9 cellular contexts compared by ENCODE assay signal in genomic region chr7:44065431-44066110, GRCh38. TPM values are rescaled to one million over a fixed set of nuclear protein-coding genes. Genes with fewer than 3 reads are reported as not detected.
DNase-seq lines count a peak whose midpoint lies in the region; ATAC-seq, FAIRE-seq and TF ChIP-seq lines count a peak whose summit lies in the region.
"Had no signal": no experiment of that assay in that cellular context is flagged by ENCODE, and none has a peak within 500 bp of the region (broad histone marks: within the 10 kb centered on the region; RNA-seq: fewer than 3 reads in every experiment).

Gene PGAM2, minus strand, starts transcription at chr7:44065567. Its CDS starts 38 bp downstream, at chr7:44065529.

- H3K9me3 ChIP-seq in KOPT-K1 (ENCODE audit: insufficient read depth, low read length, poor library complexity, severe bottlenecking) (no peaks in the 10 kb centered on the region), adrenal gland (replicated peaks in 1 of 3) (no peaks in the 10 kb centered on the region), HepG2 (ENCODE audit: low read length) (no peaks in the 10 kb centered on the region)

- POLR2A ChIA-PET in HepG2 (lab: Yijun Ruan, JAX), result interaction anchor here (1.2 kb wide), 1 partner anchor 21 kb away, joined by 3 read pairs; the partner anchor contains the start of gene DBNL

- in situ Hi-C loops in HepG2 (cut with HindIII; ENCODE audit: extremely low pct_ligation_motif_present, low pct_unique_long_range_greater_than_20kb), result no loop called here

- H3K4me3 ChIP-seq in adrenal gland, result peak within 1 kb of the TSS in 1 of 4 donors; percentile 2
- H3K4me3 ChIP-seq in HepG2 (replicated peaks in 1 of 3; ENCODE audit: insufficient read depth in 1 of 3, low read depth in 2 of 3, low read length in 3 of 3), result no peak within 1 kb of the TSS

- H3K27ac ChIP-seq in KOPT-K1 (ENCODE audit: low read depth, low read length, poor library complexity, severe bottlenecking) (peak within 1 kb of the TSS; percentile 62), adrenal gland (peak within 1 kb of the TSS in 1 of 5 donors; percentile 1), HepG2 (ENCODE audit: extremely low read length, insufficient read depth, low read length) (no peak within 1 kb of the TSS)

- 22 to 39% (median 31%) methylated on average over 9 to 14 of the region's 14 CpGs for WGBS in adrenal gland, 4 donors
- WGBS in HepG2 (ENCODE audit: low lambda C conversion rate), result 70% methylated on average over 7 of the region's 14 CpGs

- TF ChIP-seq EP300 in HepG2 (IDR thresholded peaks at IDR 0.05; ENCODE audit: low read depth in 2 of 2, low read length in 2 of 2), result no peak
- no peak for TF ChIP-seq EP300 in HepG2 (CRISPR knock-in tag; IDR thresholded peaks at IDR 0.05; ENCODE audit: borderline replicate concordance)

- CTCF ChIA-PET in HepG2 (lab: Yijun Ruan, JAX; ENCODE audit: low intra/inter-chr PET ratio, low total read pairs), result no interaction called here

- H3K36me3 ChIP-seq in KOPT-K1 (ENCODE audit: insufficient read depth, low read length) (peaks cover 46% of the 10 kb centered on the region), adrenal gland (replicated peaks in 1 of 2) (peaks cover 0 to 16% of the 10 kb centered on the region in 2 donors), HepG2 (replicated peaks in 1 of 2; ENCODE audit: control insufficient read depth in 1 of 2, insufficient read depth in 2 of 2, low read length in 2 of 2) (peaks cover 6 to 7% of the 10 kb centered on the region in 2 experiments; a peak in 3 of 5 replicates)

- H4K20me1 ChIP-seq in HepG2 (ENCODE audit: insufficient read depth, low read length), result no peaks in the 10 kb centered on the region

- TF ChIP-seq RAD21 in HepG2 (CRISPR knock-in tag; IDR thresholded peaks at IDR 0.05), result no peak

- peaks cover 27 to 35% of the 10 kb centered on the region in 2 donors for H3K4me1 ChIP-seq in adrenal gland (replicated peaks in 1 of 2)
- H3K4me1 ChIP-seq in HepG2 (ENCODE audit: insufficient read depth, low read length), result peaks cover 65% of the 10 kb centered on the region

- BruUV-seq in HepG2 (replicated peaks; lab: Mats Ljungman, UMichigan), result no TSS peak

- intact Hi-C loops in adrenal gland (cut with DNase I) (loop anchor here in 1 of 2 donors (10.0 kb wide), 1 partner anchor 499 kb away; no protein-coding TSS in a partner anchor), HepG2 (cut with micrococcal nuclease; ENCODE audit: unreplicated experiment) (no loop called here)

- no peak for TF ChIP-seq POLR2A in adrenal gland (IDR thresholded peaks at IDR 0.05)
- TF ChIP-seq POLR2A in HepG2 (IDR thresholded peaks at IDR 0.05; ENCODE audit: insufficient read depth in 1 of 2, low read depth in 2 of 2, low read length in 2 of 2), result 0 out of 4 replicates have a peak, but pooled peaks of 1 of the 2 experiments have one; percentile 47

- H3K4me2 ChIP-seq in HepG2 (ENCODE audit: low read depth, low read length), result no peak within 1 kb of the TSS

- H3K9ac ChIP-seq in HepG2 (ENCODE audit: insufficient read depth, low read depth, low read length), result no peak within 1 kb of the TSS

- FAIRE-seq in HepG2 (lab: Jason Lieb, UNC) (no peak), HTR-8/SVneo (lab: Jason Lieb, UNC) (no peak)

- DNase-seq in AG20443 (ENCODE audit: low spot score) (peak; percentile 39), adrenal gland (peak in 4 of 7 donors; percentile 39 to 79 (median 60)), HepG2 (ENCODE audit: low spot score) (no peak), HTR-8/SVneo (ENCODE audit: insufficient read length, low spot score) (no peak)

- TF ChIP-seq CTCF in adrenal gland (IDR thresholded peaks at IDR 0.05) (no peak), HepG2 (CRISPR knock-in tag; IDR thresholded peaks at IDR 0.05) (no peak)

- no peaks in the 10 kb centered on the region for H3K79me2 ChIP-seq in HepG2 (ENCODE audit: insufficient read depth, low read length)

- H3K27me3 ChIP-seq in adrenal gland (no peaks in the 10 kb centered on the region), HepG2 (ENCODE audit: control insufficient read depth in 1 of 2, insufficient read depth in 2 of 2, low read length in 2 of 2) (no peaks in the 10 kb centered on the region)

- no peak within 1 kb of the TSS for H2AFZ ChIP-seq in HepG2 (ENCODE audit: low read length)

- peak; percentile 7 for ATAC-seq in HepG2
- no peak for ATAC-seq in GM19328 (IDR thresholded peaks at IDR 0.05; ENCODE audit: unreplicated experiment)
- no peak for ATAC-seq in GM19395 (IDR thresholded peaks at IDR 0.05; ENCODE audit: unreplicated experiment)
- no peak for ATAC-seq in GM21737 (IDR thresholded peaks at IDR 0.05; ENCODE audit: unreplicated experiment)

TF ChIP-seq in HepG2, 621 proteins besides CTCF, POLR2A, EP300 and RAD21:
- no peak for TF ChIP-seq ZC3H13 (CRISPR knock-in tag; IDR thresholded peaks at IDR 0.05)
- 0 out of 2 replicates have a peak, but pooled peaks have one; percentile 20 for TF ChIP-seq MEF2D (CRISPR knock-in tag; IDR thresholded peaks at IDR 0.05)
- TF ChIP-seq THAP7 (CRISPR knock-in tag; IDR thresholded peaks at IDR 0.05), result no peak
- peak; percentile 92 for TF ChIP-seq AGO2 (optimal IDR thresholded peaks at IDR 0.05; ENCODE audit: low read depth, low read length)
- TF ChIP-seq CSRNP1 (CRISPR knock-in tag; IDR thresholded peaks at IDR 0.05), result 0 out of 2 replicates have a peak, but pooled peaks have one; percentile 39
- peak; percentile 40; the same call in 1 of the 2 replicates for TF ChIP-seq ZSCAN21 (CRISPR knock-in tag; IDR thresholded peaks at IDR 0.05; ENCODE audit: borderline replicate concordance)
- peak; percentile 38 for TF ChIP-seq SRSF1 (optimal IDR thresholded peaks at IDR 0.05; ENCODE audit: low read depth, low read length)
- TF ChIP-seq AGO1 (IDR thresholded peaks at IDR 0.05; ENCODE audit: low read depth, low read length, poor library complexity, severe bottlenecking), result peak; percentile 93
- TF ChIP-seq KDM5B (CRISPR knock-in tag; IDR thresholded peaks at IDR 0.05; ENCODE audit: borderline replicate concordance), result peak; percentile 18; the same call in 1 of the 2 replicates
TF ChIP-seq in HepG2: peak in this region for 7.

RNA-seq across cellular contexts. Expression of gene PGAM2, which starts in this region (rescaled TPM):
- total RNA-seq in adrenal gland (10 to 100 TPM in 1 of 8 donors, 1 to 10 TPM in 6, under 1 TPM in 1; 0.76 to 30.1 (median 4.3) TPM), HepG2 (2016; rRNA removed; fragmentation: Illumina TruSeq; extraction: Trizol) (0.22 TPM in 1 of 2 replicates, not detected in the other)
- polyA plus RNA-seq in adrenal gland (10 to 100 TPM in 2 of 3 donors, 1 to 10 TPM in 1; 2.3 to 20.4 (median 15.8) TPM), HepG2 (2011; rRNA removed) (0.18 TPM in 1 of 2 replicates, not detected in the other)
- not detected in 2 replicates for total RNA-seq in HepG2 (2016; cell fraction: cytosol; rRNA removed; fragmentation: Illumina TruSeq; extraction: Trizol; ENCODE audit: low read depth)
- total RNA-seq in HepG2 (2016; cell fraction: insoluble cytoplasmic fraction; rRNA removed; fragmentation: Illumina TruSeq; extraction: Trizol), result not detected in 2 replicates
- not detected in 2 replicates for total RNA-seq in HepG2 (2016; cell fraction: membrane; rRNA removed; fragmentation: Illumina TruSeq; extraction: Trizol)
- not detected in 2 replicates for total RNA-seq in HepG2 (2016; cell fraction: nucleus; rRNA removed; fragmentation: Illumina TruSeq; extraction: Trizol)
- polyA plus RNA-seq in HepG2 (2011; cell fraction: cytosol; rRNA removed), result 0.13 TPM in 1 of 2 replicates, not detected in the other
- polyA plus RNA-seq in HepG2 (2011; cell fraction: nucleus; rRNA removed), result 1.5 and 1.9 TPM in 2 replicates
- 0.35 and 0.49 TPM in 2 replicates for polyA plus RNA-seq in HepG2 (2012)
- polyA plus RNA-seq in HepG2 (2016; cell fraction: cytosol; fragmentation: Illumina TruSeq; extraction: Trizol; ENCODE audit: low read depth), result not detected in 2 replicates
- not detected in 2 replicates for polyA plus RNA-seq in HepG2 (2016; cell fraction: insoluble cytoplasmic fraction; fragmentation: Illumina TruSeq; extraction: Trizol; ENCODE audit: low read depth)
- polyA plus RNA-seq in HepG2 (2016; cell fraction: membrane; fragmentation: Illumina TruSeq; extraction: Trizol; ENCODE audit: low read depth), result not detected in 2 replicates
- not detected in 2 replicates for polyA plus RNA-seq in HepG2 (2016; cell fraction: nucleus; fragmentation: Illumina TruSeq; extraction: Trizol; ENCODE audit: insufficient read depth, low read depth)
- 0.19 and 0.24 TPM in 2 replicates for polyA minus RNA-seq in HepG2 (2011; rRNA and poly(A)+ RNA removed; ENCODE audit: low replicate concordance)
- polyA minus RNA-seq in HepG2 (2011; cell fraction: cytosol; rRNA and poly(A)+ RNA removed), result not detected in 2 replicates
- 0.62 and 0.90 TPM in 2 replicates for polyA minus RNA-seq in HepG2 (2011; cell fraction: nucleus; rRNA and poly(A)+ RNA removed)
- total RNA-seq: activated CD8-positive, alpha-beta memory T cell treated with anti-CD3 and anti-CD28 coated beads for 36 hours had no signal

Comparison
In these comparisons a context has a peak if more than half of its experiments do, and no peak if none do; other contexts are left out.
1. DNase-seq: peak in AG20443 (single experiment) and adrenal gland (4 of 7); none in HepG2 (single experiment) and HTR-8/SVneo (single experiment).